11 cellular contexts compared by ENCODE assay signal in the genomic region with DNA sequence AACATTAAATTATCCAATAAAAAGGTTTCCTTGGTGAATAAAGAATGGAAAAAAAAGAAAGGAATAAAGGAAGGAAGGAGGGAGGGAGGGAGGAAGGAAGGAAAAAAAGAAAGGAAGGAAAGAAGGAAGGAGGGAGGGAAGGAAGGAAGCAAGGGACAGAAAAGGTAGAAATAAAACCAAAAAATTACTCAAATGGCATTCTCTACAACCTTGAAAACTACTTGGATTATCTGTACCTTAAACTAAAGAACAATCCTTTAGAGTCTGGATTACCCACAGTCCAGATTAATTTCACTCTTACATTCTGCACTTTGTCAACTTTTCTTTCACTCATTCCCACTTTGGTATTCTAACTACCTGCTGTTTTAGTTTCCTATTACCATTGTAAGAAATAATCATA.
"Had no signal": no experiment of that assay in that cellular context is flagged by ENCODE, and none has a peak within 500 bp of the region (broad histone marks: within the 10 kb centered on the region; RNA-seq: fewer than 3 reads in every experiment).

No MANE protein-coding gene starts in this region.

- H3K9ac ChIP-seq: GM23248 had no signal

- H3K27ac ChIP-seq: GM23248 had no signal

- H3K9me3 ChIP-seq: HAP-1 had no signal

- H3K4me1 ChIP-seq: HAP-1 had no signal

- DNase-seq: GM23248, GOT3, H7, H9, HCEC 1CT, HFFc6 had no signal

- H3K4me3 ChIP-seq: GM23248, GM23338, HAP-1 had no signal

- H3K4me2 ChIP-seq: GM23338 had no signal

- FAIRE-seq: H1, H54 had no signal

- ATAC-seq: GM23338, HCT116 had no signal

- H3K36me3 ChIP-seq: HAP-1 had no signal

- H2AFZ ChIP-seq: GM23248, GM23338 had no signal
